26 cellular contexts compared by ENCODE assay signal in genomic region chr21:41908829-41909228, GRCh38.
"Had no signal": no experiment of that assay in that cellular context is flagged by ENCODE, and none has a peak within 500 bp of the region (broad histone marks: within the 10 kb centered on the region; RNA-seq: fewer than 3 reads in every experiment).

No MANE protein-coding gene starts in this region.

- H3K27me3 ChIP-seq: neural progenitor cell, ovary, right lobe of liver, stomach, suprapubic skin, testis, tibial artery, transverse colon, upper lobe of right lung, vagina had no signal

- H3K9me3 ChIP-seq: ovary, psoas muscle, right lobe of liver, stomach, suprapubic skin, testis, tibial artery, transverse colon, upper lobe of right lung, vagina had no signal

- H3K79me2 ChIP-seq: parathyroid adenoma had no signal

- H3K27ac ChIP-seq: neural progenitor cell, ovary, parathyroid adenoma, psoas muscle, right lobe of liver, skin epidermis, stomach, suprapubic skin, testis, tibial artery, transverse colon, upper lobe of right lung, vagina had no signal

- H3K9ac ChIP-seq: neural progenitor cell, parathyroid adenoma had no signal

- H3K4me2 ChIP-seq: neural progenitor cell, smooth muscle cell had no signal

- H3K4me3 ChIP-seq: neural progenitor cell, ovary, psoas muscle, right lobe of liver, skin epidermis, smooth muscle cell, stomach, suprapubic skin, testis, tibial artery, transverse colon, upper lobe of right lung, vagina had no signal

- H3K4me1 ChIP-seq: neural progenitor cell, psoas muscle, right lobe of liver, stomach, suprapubic skin, testis, tibial artery, transverse colon, upper lobe of right lung, vagina had no signal

- ATAC-seq: naive thymus-derived CD4-positive, alpha-beta T cell; psoas muscle; right cardiac atrium; right lobe of liver; stimulated activated effector memory CD8-positive, alpha-beta T cell treated with anti-CD3 and anti-CD28 coated beads, Interleukin-12 subunit alpha, Interleukin-12 subunit beta, amount 100 ng/mL, for 72 hours; stimulated activated naive B cell treated with anti-CD40 and anti-IgM and Interleukin-4, amounts not matched to agents 10 μg/mL and 1 μg/mL and 100 μg/mL, for 72 hours; upper lobe of right lung had no signal

- DNase-seq: naive thymus-derived CD4-positive, alpha-beta T cell; natural killer cell; occipital lobe; psoas muscle; right cardiac atrium; right lobe of liver; stimulated activated CD4-positive, alpha-beta T cell treated with anti-CD3 and anti-CD28 coated beads, Interleukin-15, amount 100 ng/mL, for 24 hours; stimulated activated CD4-positive, alpha-beta T cell treated with anti-CD3 and anti-CD28 coated beads, Interleukin-2, amount 100 ng/mL, for 24 hours; stimulated activated CD4-positive, alpha-beta T cell treated with anti-CD3 and anti-CD28 coated beads, Interleukin-2, amount 100 ng/mL, for 48 hours; stimulated activated CD4-positive, alpha-beta T cell treated with anti-CD3 and anti-CD28 coated beads, Interleukin-4, amount 100 ng/mL, for 24 hours; stimulated activated naive B cell treated with anti-CD40 and anti-IgM and Interleukin-4, amounts not matched to agents 10 μg/mL and 1 μg/mL and 100 μg/mL, for 72 hours; stimulated activated naive CD4-positive, alpha-beta T cell treated with Interleukin-2 at 50 U/mL for 16 hours; stomach; substantia nigra; testis; transverse colon; upper lobe of right lung had no signal

- H2AFZ ChIP-seq: neural progenitor cell, parathyroid adenoma had no signal

- H3K36me3 ChIP-seq: neural progenitor cell, ovary had no signal
